ENCODE assay signal across 10 cellular contexts in genomic region chr15:75649848-75650247, GRCh38. TPM values are rescaled to one million over a fixed set of nuclear protein-coding genes. Genes with fewer than 3 reads are reported as not detected.
DNase-seq lines count a peak whose midpoint lies in the region; ATAC-seq and TF ChIP-seq lines count a peak whose summit lies in the region.
"Had no signal": no experiment of that assay in that cellular context is flagged by ENCODE, and none has a peak within 500 bp of the region (broad histone marks: within the 10 kb centered on the region; RNA-seq: fewer than 3 reads in every experiment).

No MANE protein-coding gene starts in this region.

- H3K36me3 ChIP-seq in mesendoderm (ENCODE audit: control insufficient read depth, insufficient read depth, low read length) (no peaks in the 10 kb centered on the region), subcutaneous abdominal adipose tissue (ENCODE audit: control insufficient read depth in 5 of 5, insufficient read depth in 5 of 5, low read length in 5 of 5) (peaks cover 0 to 19% (median 10%) of the 10 kb centered on the region in 5 donors)

- WGBS in mesendoderm (ENCODE audit: extremely low coverage, insufficient coverage, low lambda C conversion rate) = no CpG with 5 or more reads among the region's 18 CpGs

- no peak overlapping the region for H3K27ac Mint-ChIP-seq in activated CD4-positive, alpha-beta T cell treated with anti-CD3 and anti-CD28 coated beads, Interleukin-2, amount 10 ng/mL, durations not matched to agents 24 days and 14 days
- peak overlapping the region in 2 of 5 experiments; percentile 13 to 51 for H3K27ac Mint-ChIP-seq in brain
- H3K27ac Mint-ChIP-seq: activated naive CD8-positive, alpha-beta T cell treated with anti-CD3 and anti-CD28 coated beads, Interleukin-2, amount 10 ng/mL, durations not matched to agents 7 days and 5 days had no signal

- H4K8ac ChIP-seq in mesendoderm (ENCODE audit: low read depth, low read length) = no peak overlapping the region

- H3K4me1 ChIP-seq in mesendoderm (ENCODE audit: control insufficient read depth, low read depth, low read length) = peaks cover 14% of the 10 kb centered on the region
- H3K4me1 ChIP-seq in subcutaneous abdominal adipose tissue (ENCODE audit: control insufficient read depth in 5 of 5, insufficient read depth in 5 of 5, low read length in 5 of 5) = peaks cover 41 to 85% (median 76%) of the 10 kb centered on the region in 5 donors

- no peak overlapping the region for H3K4ac ChIP-seq in mesendoderm (ENCODE audit: low read depth, low read length)

- peaks cover 34% of the 10 kb centered on the region for H3K4me1 Mint-ChIP-seq in activated CD4-positive, alpha-beta T cell treated with anti-CD3 and anti-CD28 coated beads, Interleukin-2, amount 10 ng/mL, durations not matched to agents 24 days and 14 days
- H3K4me1 Mint-ChIP-seq in brain = peaks cover 65% of the 10 kb centered on the region

- H3K27me3 ChIP-seq in mesendoderm (ENCODE audit: insufficient read depth, low read length, poor library complexity) = no peaks in the 10 kb centered on the region
- no peaks in the 10 kb centered on the region for H3K27me3 ChIP-seq in subcutaneous abdominal adipose tissue (ENCODE audit: control insufficient read depth in 5 of 5, insufficient read depth in 4 of 5, low read length in 5 of 5)

- intact Hi-C loops in activated CD4-positive, alpha-beta T cell treated with anti-CD3 and anti-CD28 coated beads, Interleukin-2, amount 10 ng/mL, durations not matched to agents 24 days and 14 days (cut with micrococcal nuclease) = no loop called here

- no peak overlapping the region for H3K18ac ChIP-seq in mesendoderm (ENCODE audit: low read length)

- H3K27ac ChIP-seq in mesendoderm (ENCODE audit: low read depth, low read length) (no peak overlapping the region), subcutaneous abdominal adipose tissue (ENCODE audit: low read depth, low read length) (peak overlapping the region; percentile 50), substantia nigra (ENCODE audit: low read depth, low read length, poor library complexity, severe bottlenecking) (no peak overlapping the region)

- H3K4me3 ChIP-seq in mesendoderm (ENCODE audit: low read length) (no peak overlapping the region), subcutaneous abdominal adipose tissue (ENCODE audit: low read depth in 1 of 5, low read length in 5 of 5) (peak overlapping the region; percentile 76 to 96 (median 88))

- no peaks in the 10 kb centered on the region for H3K9me3 Mint-ChIP-seq in activated CD4-positive, alpha-beta T cell treated with anti-CD3 and anti-CD28 coated beads, Interleukin-2, amount 10 ng/mL, durations not matched to agents 24 days and 14 days
- H3K9me3 Mint-ChIP-seq in brain = no peaks in the 10 kb centered on the region
- H3K9me3 Mint-ChIP-seq: activated naive CD8-positive, alpha-beta T cell treated with anti-CD3 and anti-CD28 coated beads, Interleukin-2, amount 10 ng/mL, durations not matched to agents 7 days and 5 days had no signal

- DNase-seq in activated CD4-positive, alpha-beta T cell treated with anti-CD3 and anti-CD28 coated beads, Interleukin-2, amount 10 ng/mL, durations not matched to agents 24 days and 14 days = no peak
- DNase-seq in activated CD4-positive, alpha-beta T cell treated with anti-CD3 and anti-CD28 coated beads for 4 hours = no peak
- DNase-seq in mesendoderm (no peak), substantia nigra (lab: John Stamatoyannopoulos, UW) (no peak)
- DNase-seq in stimulated activated CD8-positive, alpha-beta memory T cell treated with anti-CD3 and anti-CD28 coated beads, Interleukin-4, amount 100 ng/mL, for 48 hours = no peak
- DNase-seq in stimulated activated naive CD8-positive, alpha-beta T cell treated with anti-CD3 and anti-CD28 coated beads, Interleukin-15, Interleukin-2, amounts not matched to agents 100 U/mL and 50 U/mL, for 24 hours = no peak
- DNase-seq: activated naive CD8-positive, alpha-beta T cell treated with anti-CD3 and anti-CD28 coated beads, Interleukin-2, amount 10 ng/mL, durations not matched to agents 7 days and 5 days; stimulated activated CD4-positive, alpha-beta T cell treated with anti-CD3 and anti-CD28 coated beads, Interleukin-2, amount 100 ng/mL, for 24 hours had no signal

- no peaks in the 10 kb centered on the region for H3K9me3 ChIP-seq in subcutaneous abdominal adipose tissue (ENCODE audit: control insufficient read depth in 5 of 5, low read length in 5 of 5)

- H2BK5ac ChIP-seq in mesendoderm (ENCODE audit: low read length) = no peak overlapping the region

- H2AK5ac ChIP-seq in mesendoderm (ENCODE audit: low read length) = no peak overlapping the region

- H2BK15ac ChIP-seq in mesendoderm (replicated peaks; ENCODE audit: low read depth) = no peak overlapping the region

- H3K56ac ChIP-seq in mesendoderm (ENCODE audit: low read length) = no peak overlapping the region

- peaks cover 2% of the 10 kb centered on the region for H3K36me3 Mint-ChIP-seq in activated CD4-positive, alpha-beta T cell treated with anti-CD3 and anti-CD28 coated beads, Interleukin-2, amount 10 ng/mL, durations not matched to agents 24 days and 14 days (ENCODE audit: low read depth)
- no peaks in the 10 kb centered on the region for H3K36me3 Mint-ChIP-seq in brain
- H3K36me3 Mint-ChIP-seq: activated naive CD8-positive, alpha-beta T cell treated with anti-CD3 and anti-CD28 coated beads, Interleukin-2, amount 10 ng/mL, durations not matched to agents 7 days and 5 days had no signal

- no peak overlapping the region for H3K9ac ChIP-seq in mesendoderm (ENCODE audit: low read length)
- H3K9ac ChIP-seq in subcutaneous abdominal adipose tissue (ENCODE audit: low read length in 5 of 5) = peak overlapping the region in 3 of 5 donors; percentile 15 to 94 (median 94)

- peak overlapping the region; percentile 42 for H3K4me3 Mint-ChIP-seq in activated CD4-positive, alpha-beta T cell treated with anti-CD3 and anti-CD28 coated beads, Interleukin-2, amount 10 ng/mL, durations not matched to agents 24 days and 14 days
- H3K4me3 Mint-ChIP-seq in brain = peak overlapping the region; percentile 23 to 94 (median 62)

- ATAC-seq in stimulated activated naive CD8-positive, alpha-beta T cell treated with anti-CD3 and anti-CD28 coated beads, Interleukin-15, Interleukin-2, amounts not matched to agents 100 U/mL and 50 U/mL, for 24 hours = no peak

- H2BK120ac ChIP-seq in mesendoderm (ENCODE audit: low read depth, low read length) = no peak overlapping the region

- peaks cover 28% of the 10 kb centered on the region for H3K79me2 ChIP-seq in mesendoderm (ENCODE audit: control insufficient read depth, insufficient read depth, low read length)

- H3K79me1 ChIP-seq in mesendoderm (ENCODE audit: low read length) = peaks cover 25% of the 10 kb centered on the region

- TF ChIP-seq CTCF in brain (conservative IDR thresholded peaks at IDR 0.05) = no peak

- no peak overlapping the region for H4K5ac ChIP-seq in mesendoderm (ENCODE audit: low read length)

- H3K27me3 Mint-ChIP-seq in activated CD4-positive, alpha-beta T cell treated with anti-CD3 and anti-CD28 coated beads, Interleukin-2, amount 10 ng/mL, durations not matched to agents 24 days and 14 days = peaks cover 2% of the 10 kb centered on the region
- H3K27me3 Mint-ChIP-seq in brain = peaks cover 7% of the 10 kb centered on the region

- H3K4me2 ChIP-seq in mesendoderm (ENCODE audit: low read length) = no peak overlapping the region

- peak overlapping the region; percentile 29 for H3K23ac ChIP-seq in mesendoderm (ENCODE audit: low read length)

RNA-seq across cellular contexts. Expression of gene SNX33, which starts 2.1 kb away (rescaled TPM):
- 4.1 TPM in 2 replicates for total RNA-seq in activated CD4-positive, alpha-beta T cell treated with anti-CD3 and anti-CD28 coated beads, Interleukin-2, amount 10 ng/mL, durations not matched to agents 24 days and 14 days
- 4.3 TPM for polyA plus RNA-seq in brain (ENCODE audit: insufficient read depth, low read depth, low replicate concordance)
- polyA plus RNA-seq in mesendoderm (2013, experiment 1 of 2) = 10.5 TPM
- 10.4 TPM for polyA plus RNA-seq in mesendoderm (2013, experiment 2 of 2)

RNA-seq across cellular contexts. Expression of gene IMP3, which starts 9.8 kb away (rescaled TPM):
- total RNA-seq in activated CD4-positive, alpha-beta T cell treated with anti-CD3 and anti-CD28 coated beads, Interleukin-2, amount 10 ng/mL, durations not matched to agents 24 days and 14 days = 108 and 112 TPM in 2 replicates
- polyA plus RNA-seq in brain (ENCODE audit: insufficient read depth, low read depth, low replicate concordance) = 48.7 TPM
- polyA plus RNA-seq in mesendoderm (2013, experiment 1 of 2) = 112 TPM
- polyA plus RNA-seq in mesendoderm (2013, experiment 2 of 2) = 110 TPM

RNA-seq across cellular contexts. Expression of gene SNUPN, which starts 24.3 kb away (rescaled TPM):
- total RNA-seq in activated CD4-positive, alpha-beta T cell treated with anti-CD3 and anti-CD28 coated beads, Interleukin-2, amount 10 ng/mL, durations not matched to agents 24 days and 14 days = 33.7 and 34.5 TPM in 2 replicates
- polyA plus RNA-seq in brain (ENCODE audit: insufficient read depth, low read depth, low replicate concordance) = 21.8 TPM
- 23.3 TPM for polyA plus RNA-seq in mesendoderm (2013, experiment 1 of 2)
- polyA plus RNA-seq in mesendoderm (2013, experiment 2 of 2) = 23.1 TPM
